Comparison of ENCODE assay signal across 8 cellular contexts in genomic region chr1:234478152-234478480, GRCh38. TPM values are rescaled to one million over a fixed set of nuclear protein-coding genes. Genes with fewer than 3 reads are reported as not detected.
DNase-seq lines count a peak whose midpoint lies in the region; ATAC-seq and TF ChIP-seq lines count a peak whose summit lies in the region.

No MANE protein-coding gene starts in this region.

- peak overlapping the region; percentile 94 for H3K27ac ChIP-seq in right cardiac atrium (ENCODE audit: low read length)

- TF ChIP-seq POLR2A in Raji (IDR thresholded peaks at IDR 0.05; ENCODE audit: insufficient read depth, low read depth, low read length), result peak; percentile 51

- peak overlapping the region; percentile 94 for H3K27ac Mint-ChIP-seq in activated naive CD4-positive, alpha-beta T cell treated with anti-CD3 and anti-CD28 coated beads, Interleukin-2, amount 50 U/mL, for 24 hours

- peaks cover 4% of the 10 kb centered on the region for H3K36me3 Mint-ChIP-seq in activated naive CD4-positive, alpha-beta T cell treated with anti-CD3 and anti-CD28 coated beads, Interleukin-2, amount 50 U/mL, for 24 hours

- DNase-seq in DMS79 (lab: John Stamatoyannopoulos, UW), result peak; percentile 17
- DNase-seq in HT-29 (ENCODE audit: low spot score), result peak; percentile 67
- DNase-seq in right cardiac atrium, result no peak
- no peak for DNase-seq in skeletal muscle cell (ENCODE audit: low read depth)
- DNase-seq in medulla oblongata (ENCODE audit: extremely low spot score), result no peak

- no peaks in the 10 kb centered on the region for H3K4me1 ChIP-seq in right cardiac atrium (ENCODE audit: control insufficient read depth, insufficient read depth, low read length)

- H3K27me3 Mint-ChIP-seq in activated naive CD4-positive, alpha-beta T cell treated with anti-CD3 and anti-CD28 coated beads, Interleukin-2, amount 50 U/mL, for 24 hours, result peaks cover 2% of the 10 kb centered on the region

- WGBS in right cardiac atrium, result under 1% methylated on average over 42 of the region's 43 CpGs

- ATAC-seq in GM21367 (IDR thresholded peaks at IDR 0.05; ENCODE audit: unreplicated experiment), result peak; percentile 47
- peak; percentile 68 to 78 for ATAC-seq in right cardiac atrium

- H3K4me3 ChIP-seq in right cardiac atrium (ENCODE audit: low read length) (peak overlapping the region; percentile 56), skeletal muscle cell (ENCODE audit: low read depth, low read length) (peak overlapping the region; percentile 77)

- peaks cover 43% of the 10 kb centered on the region for H3K4me1 Mint-ChIP-seq in activated naive CD4-positive, alpha-beta T cell treated with anti-CD3 and anti-CD28 coated beads, Interleukin-2, amount 50 U/mL, for 24 hours

- H3K27me3 ChIP-seq in right cardiac atrium (ENCODE audit: control insufficient read depth, insufficient read depth), result no peaks in the 10 kb centered on the region

- intact Hi-C loops in right cardiac atrium (cut with DNase I), result no loop called here

- H3K9me3 ChIP-seq in right cardiac atrium (ENCODE audit: control insufficient read depth, low read length), result no peaks in the 10 kb centered on the region

- no peaks in the 10 kb centered on the region for H3K9me3 Mint-ChIP-seq in activated naive CD4-positive, alpha-beta T cell treated with anti-CD3 and anti-CD28 coated beads, Interleukin-2, amount 50 U/mL, for 24 hours

- peak overlapping the region; percentile 90 for H3K4me3 Mint-ChIP-seq in activated naive CD4-positive, alpha-beta T cell treated with anti-CD3 and anti-CD28 coated beads, Interleukin-2, amount 50 U/mL, for 24 hours

RNA-seq across cellular contexts. Expression of gene TARBP1, which starts 0.9 kb away (rescaled TPM):
- total RNA-seq in HT-29 (2014; rRNA removed; shearing (Covaris generic)), result 23.6 and 25.8 TPM in 2 replicates
- total RNA-seq in right cardiac atrium, result 10 to 100 TPM; 10.7 to 12.0 (median 11.4) TPM
- polyA plus RNA-seq in right cardiac atrium, result 10.8 TPM

Comparison
In these comparisons a context has a peak if more than half of its experiments do, and no peak if none do; other contexts are left out.
1. DNase-seq: peak in DMS79 (single experiment) and HT-29 (single experiment); none in right cardiac atrium (0 of 3), skeletal muscle cell (single experiment) and medulla oblongata (single experiment).